In the genomic region with DNA sequence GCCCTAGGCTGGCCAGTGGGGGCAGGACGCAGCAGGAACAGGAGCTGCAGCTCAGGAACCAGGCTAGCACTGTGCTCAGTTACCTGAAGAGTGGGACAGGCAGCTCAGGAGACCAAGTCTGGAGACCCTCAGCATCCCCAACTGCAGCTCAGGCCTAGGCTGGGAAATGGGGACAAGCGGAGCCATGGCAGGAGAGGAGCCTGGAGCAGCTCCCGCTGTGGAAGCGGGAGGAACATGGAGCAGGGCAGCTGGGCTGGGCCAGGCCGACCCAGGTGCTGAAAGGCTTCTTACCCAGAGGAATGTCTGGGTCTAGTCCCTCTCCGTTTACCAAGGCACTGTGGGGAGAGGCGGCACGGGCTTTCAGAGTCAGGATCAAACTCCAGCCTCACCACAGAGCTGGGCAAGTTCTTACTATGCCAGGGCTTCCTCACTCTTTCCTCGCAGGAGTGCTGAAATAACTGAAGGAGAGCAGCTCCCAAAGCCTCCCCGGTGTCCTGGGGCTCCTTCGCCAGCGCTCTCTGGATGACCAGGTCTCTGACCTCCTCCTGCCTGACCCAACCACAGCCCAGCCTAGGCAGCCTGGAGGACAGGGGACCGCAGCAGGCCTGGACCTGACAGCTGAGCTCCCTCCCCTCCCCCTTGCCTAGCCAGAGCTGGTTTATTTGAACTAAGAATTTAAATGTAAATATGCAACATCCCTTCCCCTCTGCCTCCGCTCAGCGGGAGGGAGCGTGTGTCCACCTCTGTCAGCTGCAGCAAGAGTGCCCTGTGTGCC, we compare ENCODE assay signal across 1 cellular context.
A peak's percentile ranks its signal among the peaks of the same experiment; 100 is the strongest.
TF ChIP-seq lines count a peak whose summit lies in the region.

No MANE protein-coding gene starts in this region.

TF ChIP-seq in HepG2, 621 proteins besides CTCF, POLR2A, EP300 and RAD21 (continued from another document and continues in another):
- TF ChIP-seq SOX13 (IDR thresholded peaks at IDR 0.05) (no peak), SOX13 (CRISPR knock-in tag; conservative IDR thresholded peaks at IDR 0.05 in 1 of 2, IDR thresholded peaks at IDR 0.05 in 1 of 2) (peak in 1 of 2 experiments; percentile 76; a peak in 2 of 4 replicates), ZEB1 (IDR thresholded peaks at IDR 0.05; ENCODE audit: insufficient replicate concordance, low read depth) (no peak), XBP1 (CRISPR knock-in tag; IDR thresholded peaks at IDR 0.05) (no peak), PITX1 (CRISPR knock-in tag; IDR thresholded peaks at IDR 0.05) (peak; percentile 73; the same call in 1 of the 2 replicates), REPIN1 (CRISPR knock-in tag; IDR thresholded peaks at IDR 0.05; ENCODE audit: borderline replicate concordance, low read depth) (peak; percentile 59; the same call in 1 of the 2 replicates), ZSCAN9 (CRISPR knock-in tag; IDR thresholded peaks at IDR 0.05; ENCODE audit: borderline replicate concordance) (peak; percentile 64; the same call in 1 of the 2 replicates), ZNF616 (CRISPR knock-in tag; IDR thresholded peaks at IDR 0.05; ENCODE audit: low read depth) (no peak), RBAK (CRISPR knock-in tag; IDR thresholded peaks at IDR 0.05) (no peak), RBM39 (IDR thresholded peaks at IDR 0.05; ENCODE audit: low read depth, low read length, poor library complexity, severe bottlenecking) (peak; percentile 56), RFX3 (CRISPR knock-in tag; IDR thresholded peaks at IDR 0.05) (no peak), SAP130 (CRISPR knock-in tag; IDR thresholded peaks at IDR 0.05; ENCODE audit: low read depth) (peak; percentile 68), ZNF10 (CRISPR knock-in tag; IDR thresholded peaks at IDR 0.05; ENCODE audit: borderline replicate concordance, low read depth) (no peak), SRY (CRISPR knock-in tag; IDR thresholded peaks at IDR 0.05) (peak; percentile 31; the same call in 1 of the 2 replicates), KDM2A (CRISPR knock-in tag; IDR thresholded peaks at IDR 0.05; ENCODE audit: borderline replicate concordance, low read depth) (peak; percentile 46; the same call in 1 of the 2 replicates), ZBTB7B (CRISPR knock-in tag; IDR thresholded peaks at IDR 0.05) (peak; percentile 47; the same call in 1 of the 2 replicates), ZMYM3 (CRISPR knock-in tag; IDR thresholded peaks at IDR 0.05) (no peak), AHR (CRISPR knock-in tag; IDR thresholded peaks at IDR 0.05) (no peak; the same call in 1 of the 2 replicates), RARA (CRISPR knock-in tag; IDR thresholded peaks at IDR 0.05) (peak; percentile 59), TARDBP (CRISPR knock-in tag; IDR thresholded peaks at IDR 0.05) (peak; percentile 86), MED1 (CRISPR knock-in tag; IDR thresholded peaks at IDR 0.05) (peak; percentile 36; the same call in 1 of the 2 replicates), ZNF557 (CRISPR knock-in tag; IDR thresholded peaks at IDR 0.05) (no peak), MTF1 (CRISPR knock-in tag; IDR thresholded peaks at IDR 0.05) (no peak), NCOA2 (CRISPR knock-in tag; IDR thresholded peaks at IDR 0.05) (peak; percentile 60), WIZ (CRISPR knock-in tag; IDR thresholded peaks at IDR 0.05) (no peak), BORCS8-MEF2B (CRISPR knock-in tag; IDR thresholded peaks at IDR 0.05) (peak; percentile 49; the same call in 1 of the 2 replicates)
- TF ChIP-seq, protein P1, sequence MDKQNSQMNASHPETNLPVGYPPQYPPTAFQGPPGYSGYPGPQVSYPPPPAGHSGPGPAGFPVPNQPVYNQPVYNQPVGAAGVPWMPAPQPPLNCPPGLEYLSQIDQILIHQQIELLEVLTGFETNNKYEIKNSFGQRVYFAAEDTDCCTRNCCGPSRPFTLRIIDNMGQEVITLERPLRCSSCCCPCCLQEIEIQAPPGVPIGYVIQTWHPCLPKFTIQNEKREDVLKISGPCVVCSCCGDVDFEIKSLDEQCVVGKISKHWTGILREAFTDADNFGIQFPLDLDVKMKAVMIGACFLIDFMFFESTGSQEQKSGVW (CRISPR knock-in tag; IDR thresholded peaks at IDR 0.05; ENCODE audit: borderline replicate concordance): no peak
- TF ChIP-seq, protein P2, sequence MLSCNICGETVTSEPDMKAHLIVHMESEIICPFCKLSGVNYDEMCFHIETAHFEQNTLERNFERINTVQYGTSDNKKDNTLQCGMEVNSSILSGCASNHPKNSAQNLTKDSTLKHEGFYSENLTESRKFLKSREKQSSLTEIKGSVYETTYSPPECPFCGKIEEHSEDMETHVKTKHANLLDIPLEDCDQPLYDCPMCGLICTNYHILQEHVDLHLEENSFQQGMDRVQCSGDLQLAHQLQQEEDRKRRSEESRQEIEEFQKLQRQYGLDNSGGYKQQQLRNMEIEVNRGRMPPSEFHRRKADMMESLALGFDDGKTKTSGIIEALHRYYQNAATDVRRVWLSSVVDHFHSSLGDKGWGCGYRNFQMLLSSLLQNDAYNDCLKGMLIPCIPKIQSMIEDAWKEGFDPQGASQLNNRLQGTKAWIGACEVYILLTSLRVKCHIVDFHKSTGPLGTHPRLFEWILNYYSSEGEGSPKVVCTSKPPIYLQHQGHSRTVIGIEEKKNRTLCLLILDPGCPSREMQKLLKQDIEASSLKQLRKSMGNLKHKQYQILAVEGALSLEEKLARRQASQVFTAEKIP (CRISPR knock-in tag; IDR thresholded peaks at IDR 0.05; ENCODE audit: borderline replicate concordance): no peak
- TF ChIP-seq, protein P3, sequence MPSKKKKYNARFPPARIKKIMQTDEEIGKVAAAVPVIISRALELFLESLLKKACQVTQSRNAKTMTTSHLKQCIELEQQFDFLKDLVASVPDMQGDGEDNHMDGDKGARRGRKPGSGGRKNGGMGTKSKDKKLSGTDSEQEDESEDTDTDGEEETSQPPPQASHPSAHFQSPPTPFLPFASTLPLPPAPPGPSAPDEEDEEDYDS (CRISPR knock-in tag; IDR thresholded peaks at IDR 0.05): peak; percentile 66
- TF ChIP-seq, protein P4, sequence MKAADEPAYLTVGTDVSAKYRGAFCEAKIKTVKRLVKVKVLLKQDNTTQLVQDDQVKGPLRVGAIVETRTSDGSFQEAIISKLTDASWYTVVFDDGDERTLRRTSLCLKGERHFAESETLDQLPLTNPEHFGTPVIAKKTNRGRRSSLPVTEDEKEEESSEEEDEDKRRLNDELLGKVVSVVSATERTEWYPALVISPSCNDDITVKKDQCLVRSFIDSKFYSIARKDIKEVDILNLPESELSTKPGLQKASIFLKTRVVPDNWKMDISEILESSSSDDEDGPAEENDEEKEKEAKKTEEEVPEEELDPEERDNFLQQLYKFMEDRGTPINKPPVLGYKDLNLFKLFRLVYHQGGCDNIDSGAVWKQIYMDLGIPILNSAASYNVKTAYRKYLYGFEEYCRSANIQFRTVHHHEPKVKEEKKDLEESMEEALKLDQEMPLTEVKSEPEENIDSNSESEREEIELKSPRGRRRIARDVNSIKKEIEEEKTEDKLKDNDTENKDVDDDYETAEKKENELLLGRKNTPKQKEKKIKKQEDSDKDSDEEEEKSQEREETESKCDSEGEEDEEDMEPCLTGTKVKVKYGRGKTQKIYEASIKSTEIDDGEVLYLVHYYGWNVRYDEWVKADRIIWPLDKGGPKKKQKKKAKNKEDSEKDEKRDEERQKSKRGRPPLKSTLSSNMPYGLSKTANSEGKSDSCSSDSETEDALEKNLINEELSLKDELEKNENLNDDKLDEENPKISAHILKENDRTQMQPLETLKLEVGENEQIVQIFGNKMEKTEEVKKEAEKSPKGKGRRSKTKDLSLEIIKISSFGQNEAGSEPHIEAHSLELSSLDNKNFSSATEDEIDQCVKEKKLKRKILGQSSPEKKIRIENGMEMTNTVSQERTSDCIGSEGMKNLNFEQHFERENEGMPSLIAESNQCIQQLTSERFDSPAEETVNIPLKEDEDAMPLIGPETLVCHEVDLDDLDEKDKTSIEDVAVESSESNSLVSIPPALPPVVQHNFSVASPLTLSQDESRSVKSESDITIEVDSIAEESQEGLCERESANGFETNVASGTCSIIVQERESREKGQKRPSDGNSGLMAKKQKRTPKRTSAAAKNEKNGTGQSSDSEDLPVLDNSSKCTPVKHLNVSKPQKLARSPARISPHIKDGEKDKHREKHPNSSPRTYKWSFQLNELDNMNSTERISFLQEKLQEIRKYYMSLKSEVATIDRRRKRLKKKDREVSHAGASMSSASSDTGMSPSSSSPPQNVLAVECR (CRISPR knock-in tag; IDR thresholded peaks at IDR 0.05; ENCODE audit: borderline replicate concordance): no peak; the same call in 1 of the 2 replicates
- TF ChIP-seq, protein P5, sequence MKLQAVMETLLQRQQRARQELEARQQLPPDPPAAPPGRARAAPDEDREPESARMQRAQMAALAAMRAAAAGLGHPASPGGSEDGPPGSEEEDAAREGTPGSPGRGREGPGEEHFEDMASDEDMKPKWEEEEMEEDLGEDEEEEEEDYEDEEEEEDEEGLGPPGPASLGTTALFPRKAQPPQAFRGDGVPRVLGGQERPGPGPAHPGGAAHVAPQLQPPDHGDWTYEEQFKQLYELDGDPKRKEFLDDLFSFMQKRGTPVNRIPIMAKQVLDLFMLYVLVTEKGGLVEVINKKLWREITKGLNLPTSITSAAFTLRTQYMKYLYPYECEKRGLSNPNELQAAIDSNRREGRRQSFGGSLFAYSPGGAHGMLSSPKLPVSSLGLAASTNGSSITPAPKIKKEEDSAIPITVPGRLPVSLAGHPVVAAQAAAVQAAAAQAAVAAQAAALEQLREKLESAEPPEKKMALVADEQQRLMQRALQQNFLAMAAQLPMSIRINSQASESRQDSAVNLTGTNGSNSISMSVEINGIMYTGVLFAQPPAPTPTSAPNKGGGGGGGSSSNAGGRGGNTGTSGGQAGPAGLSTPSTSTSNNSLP (IDR thresholded peaks at IDR 0.05; ENCODE audit: low read depth, low read length): 0 out of 2 replicates have a peak, but pooled peaks have one; percentile 27
- TF ChIP-seq, protein P6, sequence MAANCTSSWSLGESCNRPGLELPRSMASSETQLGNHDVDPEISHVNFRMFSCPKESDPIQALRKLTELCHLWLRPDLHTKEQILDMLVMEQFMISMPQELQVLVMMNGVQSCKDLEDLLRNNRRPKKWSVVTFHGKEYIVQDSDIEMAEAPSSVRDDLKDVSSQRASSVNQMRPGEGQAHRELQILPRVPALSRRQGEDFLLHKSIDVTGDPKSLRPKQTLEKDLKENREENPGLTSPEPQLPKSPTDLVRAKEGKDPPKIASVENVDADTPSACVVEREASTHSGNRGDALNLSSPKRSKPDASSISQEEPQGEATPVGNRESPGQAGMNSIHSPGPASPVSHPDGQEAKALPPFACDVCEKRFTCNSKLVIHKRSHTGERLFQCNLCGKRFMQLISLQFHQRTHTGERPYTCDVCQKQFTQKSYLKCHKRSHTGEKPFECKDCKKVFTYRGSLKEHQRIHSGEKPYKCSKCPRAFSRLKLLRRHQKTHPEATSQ (CRISPR knock-in tag; IDR thresholded peaks at IDR 0.05; ENCODE audit: borderline replicate concordance): no peak
- TF ChIP-seq, protein P7, sequence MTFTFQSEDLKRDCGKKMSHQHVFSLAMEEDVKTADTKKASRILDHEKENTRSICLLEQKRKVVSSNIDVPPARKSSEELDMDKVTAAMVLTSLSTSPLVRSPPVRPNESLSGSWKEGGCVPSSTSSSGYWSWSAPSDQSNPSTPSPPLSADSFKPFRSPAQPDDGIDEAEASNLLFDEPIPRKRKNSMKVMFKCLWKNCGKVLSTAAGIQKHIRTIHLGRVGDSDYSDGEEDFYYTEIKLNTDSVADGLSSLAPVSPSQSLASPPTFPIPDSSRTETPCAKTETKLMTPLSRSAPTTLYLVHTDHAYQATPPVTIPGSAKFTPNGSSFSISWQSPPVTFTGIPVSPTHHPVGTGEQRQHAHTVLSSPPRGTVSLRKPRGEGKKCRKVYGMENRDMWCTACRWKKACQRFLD (CRISPR knock-in tag; IDR thresholded peaks at IDR 0.05; ENCODE audit: borderline replicate concordance): 0 out of 2 replicates have a peak, but pooled peaks have one; percentile 55
- TF ChIP-seq, protein P8, sequence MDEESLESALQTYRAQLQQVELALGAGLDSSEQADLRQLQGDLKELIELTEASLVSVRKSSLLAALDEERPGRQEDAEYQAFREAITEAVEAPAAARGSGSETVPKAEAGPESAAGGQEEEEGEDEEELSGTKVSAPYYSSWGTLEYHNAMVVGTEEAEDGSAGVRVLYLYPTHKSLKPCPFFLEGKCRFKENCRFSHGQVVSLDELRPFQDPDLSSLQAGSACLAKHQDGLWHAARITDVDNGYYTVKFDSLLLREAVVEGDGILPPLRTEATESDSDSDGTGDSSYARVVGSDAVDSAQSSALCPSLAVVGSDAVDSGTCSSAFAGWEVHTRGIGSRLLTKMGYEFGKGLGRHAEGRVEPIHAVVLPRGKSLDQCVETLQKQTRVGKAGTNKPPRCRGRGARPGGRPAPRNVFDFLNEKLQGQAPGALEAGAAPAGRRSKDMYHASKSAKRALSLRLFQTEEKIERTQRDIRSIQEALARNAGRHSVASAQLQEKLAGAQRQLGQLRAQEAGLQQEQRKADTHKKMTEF (CRISPR knock-in tag; IDR thresholded peaks at IDR 0.05): peak; percentile 58
- TF ChIP-seq, protein P9, sequence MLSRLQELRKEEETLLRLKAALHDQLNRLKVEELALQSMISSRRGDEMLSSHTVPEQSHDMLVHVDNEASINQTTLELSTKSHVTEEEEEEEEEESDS (CRISPR knock-in tag; IDR thresholded peaks at IDR 0.05; ENCODE audit: borderline replicate concordance): peak; percentile 81
- TF ChIP-seq, protein P10, sequence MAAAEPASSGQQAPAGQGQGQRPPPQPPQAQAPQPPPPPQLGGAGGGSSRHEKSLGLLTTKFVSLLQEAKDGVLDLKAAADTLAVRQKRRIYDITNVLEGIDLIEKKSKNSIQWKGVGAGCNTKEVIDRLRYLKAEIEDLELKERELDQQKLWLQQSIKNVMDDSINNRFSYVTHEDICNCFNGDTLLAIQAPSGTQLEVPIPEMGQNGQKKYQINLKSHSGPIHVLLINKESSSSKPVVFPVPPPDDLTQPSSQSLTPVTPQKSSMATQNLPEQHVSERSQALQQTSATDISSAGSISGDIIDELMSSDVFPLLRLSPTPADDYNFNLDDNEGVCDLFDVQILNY (CRISPR knock-in tag; conservative IDR thresholded peaks at IDR 0.05): no peak
- TF ChIP-seq, protein P11, sequence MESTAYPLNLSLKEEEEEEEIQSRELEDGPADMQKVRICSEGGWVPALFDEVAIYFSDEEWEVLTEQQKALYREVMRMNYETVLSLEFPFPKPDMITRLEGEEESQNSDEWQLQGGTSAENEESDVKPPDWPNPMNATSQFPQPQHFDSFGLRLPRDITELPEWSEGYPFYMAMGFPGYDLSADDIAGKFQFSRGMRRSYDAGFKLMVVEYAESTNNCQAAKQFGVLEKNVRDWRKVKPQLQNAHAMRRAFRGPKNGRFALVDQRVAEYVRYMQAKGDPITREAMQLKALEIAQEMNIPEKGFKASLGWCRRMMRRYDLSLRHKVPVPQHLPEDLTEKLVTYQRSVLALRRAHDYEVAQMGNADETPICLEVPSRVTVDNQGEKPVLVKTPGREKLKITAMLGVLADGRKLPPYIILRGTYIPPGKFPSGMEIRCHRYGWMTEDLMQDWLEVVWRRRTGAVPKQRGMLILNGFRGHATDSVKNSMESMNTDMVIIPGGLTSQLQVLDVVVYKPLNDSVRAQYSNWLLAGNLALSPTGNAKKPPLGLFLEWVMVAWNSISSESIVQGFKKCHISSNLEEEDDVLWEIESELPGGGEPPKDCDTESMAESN (CRISPR knock-in tag; conservative IDR thresholded peaks at IDR 0.05): peak; percentile 86
